In genomic region chr6:14290448-14291388, GRCh38 we compare ENCODE assay signal across 21 cellular contexts.
A peak's percentile ranks its signal among the peaks of the same experiment; 100 is the strongest.
DNase-seq lines count a peak whose midpoint lies in the region; ATAC-seq and TF ChIP-seq lines count a peak whose summit lies in the region.
"Had no signal": no experiment of that assay in that cellular context is flagged by ENCODE, and none has a peak within 500 bp of the region (broad histone marks: within the 10 kb centered on the region; RNA-seq: fewer than 3 reads in every experiment).

No MANE protein-coding gene starts in this region.

- no peaks in the 10 kb centered on the region for H3K9me3 Mint-ChIP-seq in activated naive CD4-positive, alpha-beta T cell treated with anti-CD3 and anti-CD28 coated beads, Interleukin-2, amount 50 U/mL, for 24 hours
- peaks cover 3% of the 10 kb centered on the region for H3K9me3 Mint-ChIP-seq in activated naive CD4-positive, alpha-beta T cell treated with anti-CD3 and anti-CD28 coated beads for 36 hours
- H3K9me3 Mint-ChIP-seq in activated T-helper 2 cell treated with anti-CD3 and anti-CD28 coated beads, Interferon-gamma antibody, Interleukin-2, Interleukin-4, amounts not matched to agents 10 μg/mL and 5 μg/mL and 100 μg/mL, durations not matched to agents 14 hours and 24 hours and 36 hours, result peaks cover 5% of the 10 kb centered on the region
- H3K9me3 Mint-ChIP-seq: CD4-positive, alpha-beta memory T cell; effector memory CD8-positive, alpha-beta T cell; HFFc6 had no signal

- no peaks in the 10 kb centered on the region for H3K27me3 Mint-ChIP-seq in activated naive CD4-positive, alpha-beta T cell treated with anti-CD3 and anti-CD28 coated beads, Interleukin-2, amount 50 U/mL, for 24 hours
- no peaks in the 10 kb centered on the region for H3K27me3 Mint-ChIP-seq in activated naive CD4-positive, alpha-beta T cell treated with anti-CD3 and anti-CD28 coated beads for 36 hours (ENCODE audit: low read depth)
- no peaks in the 10 kb centered on the region for H3K27me3 Mint-ChIP-seq in activated T-helper 2 cell treated with anti-CD3 and anti-CD28 coated beads, Interferon-gamma antibody, Interleukin-2, Interleukin-4, amounts not matched to agents 10 μg/mL and 5 μg/mL and 100 μg/mL, durations not matched to agents 14 hours and 24 hours and 36 hours (ENCODE audit: low read depth)
- H3K27me3 Mint-ChIP-seq: CD4-positive, alpha-beta memory T cell had no signal

- DNase-seq in activated naive CD4-positive, alpha-beta T cell treated with anti-CD3 and anti-CD28 coated beads for 36 hours, result no peak
- peak; percentile 28 for DNase-seq in NCI-H1048 (lab: John Stamatoyannopoulos, UW)
- DNase-seq in activated T-helper 2 cell treated with anti-CD3 and anti-CD28 coated beads, Interferon-gamma antibody, Interleukin-2, Interleukin-4, amounts not matched to agents 10 μg/mL and 5 μg/mL and 100 μg/mL, durations not matched to agents 14 hours and 24 hours and 36 hours (ENCODE audit: low spot score), result no peak
- DNase-seq in omental fat pad (ENCODE audit: low spot score), result no peak
- no peak for DNase-seq in HPDE6-E6E7 (ENCODE audit: extremely low spot score)
- no peak for DNase-seq in GM19238 (ENCODE audit: insufficient read length, low spot score)
- DNase-seq: adrenal gland; CD4-positive, alpha-beta memory T cell; colonic mucosa; effector memory CD8-positive, alpha-beta T cell; esophagus squamous epithelium; gastrocnemius medialis; GM23248; HFFc6; Kasumi-1; NCI-H1436; NCI-H2171; NCI-H524; psoas muscle; T1000 had no signal

- no peaks in the 10 kb centered on the region for H3K36me3 Mint-ChIP-seq in activated naive CD4-positive, alpha-beta T cell treated with anti-CD3 and anti-CD28 coated beads, Interleukin-2, amount 50 U/mL, for 24 hours
- H3K36me3 Mint-ChIP-seq in activated naive CD4-positive, alpha-beta T cell treated with anti-CD3 and anti-CD28 coated beads for 36 hours (ENCODE audit: low read depth), result no peaks in the 10 kb centered on the region
- H3K36me3 Mint-ChIP-seq in activated T-helper 2 cell treated with anti-CD3 and anti-CD28 coated beads, Interferon-gamma antibody, Interleukin-2, Interleukin-4, amounts not matched to agents 10 μg/mL and 5 μg/mL and 100 μg/mL, durations not matched to agents 14 hours and 24 hours and 36 hours (ENCODE audit: low read depth), result peaks cover 4% of the 10 kb centered on the region
- H3K36me3 Mint-ChIP-seq: CD4-positive, alpha-beta memory T cell had no signal

- ATAC-seq in omental fat pad (ENCODE audit: low FRiP score), result no peak
- ATAC-seq: effector memory CD8-positive, alpha-beta T cell; gastrocnemius medialis; psoas muscle had no signal

- CTCF ChIA-PET in activated naive CD4-positive, alpha-beta T cell treated with anti-CD3 and anti-CD28 coated beads for 36 hours (lab: Charles Lee), result interaction anchor here (0.6 to 1.3 kb wide), 3 partner anchors 27 to 1291 kb away, joined by 3 to 5 read pairs (median 4); no protein-coding TSS in a partner anchor

- H3K4me1 Mint-ChIP-seq in activated naive CD4-positive, alpha-beta T cell treated with anti-CD3 and anti-CD28 coated beads, Interleukin-2, amount 50 U/mL, for 24 hours, result peaks cover 16% of the 10 kb centered on the region
- H3K4me1 Mint-ChIP-seq in activated naive CD4-positive, alpha-beta T cell treated with anti-CD3 and anti-CD28 coated beads for 36 hours (ENCODE audit: low read depth), result peaks cover 12% of the 10 kb centered on the region
- peaks cover 28% of the 10 kb centered on the region for H3K4me1 Mint-ChIP-seq in activated T-helper 2 cell treated with anti-CD3 and anti-CD28 coated beads, Interferon-gamma antibody, Interleukin-2, Interleukin-4, amounts not matched to agents 10 μg/mL and 5 μg/mL and 100 μg/mL, durations not matched to agents 14 hours and 24 hours and 36 hours (ENCODE audit: low read depth)
- H3K4me1 Mint-ChIP-seq: CD4-positive, alpha-beta memory T cell had no signal

- peak overlapping the region; percentile 19 for H3K27ac Mint-ChIP-seq in activated naive CD4-positive, alpha-beta T cell treated with anti-CD3 and anti-CD28 coated beads, Interleukin-2, amount 50 U/mL, for 24 hours
- no peak overlapping the region for H3K27ac Mint-ChIP-seq in activated naive CD4-positive, alpha-beta T cell treated with anti-CD3 and anti-CD28 coated beads for 36 hours
- H3K27ac Mint-ChIP-seq in activated T-helper 2 cell treated with anti-CD3 and anti-CD28 coated beads, Interferon-gamma antibody, Interleukin-2, Interleukin-4, amounts not matched to agents 10 μg/mL and 5 μg/mL and 100 μg/mL, durations not matched to agents 14 hours and 24 hours and 36 hours, result peak overlapping the region; percentile 23
- H3K27ac Mint-ChIP-seq: effector memory CD8-positive, alpha-beta T cell; HFFc6 had no signal

- intact Hi-C loops in activated naive CD4-positive, alpha-beta T cell treated with anti-CD3 and anti-CD28 coated beads for 36 hours (cut with micrococcal nuclease), result no loop called here
- intact Hi-C loops in activated T-helper 2 cell treated with anti-CD3 and anti-CD28 coated beads, Interferon-gamma antibody, Interleukin-2, Interleukin-4, amounts not matched to agents 10 μg/mL and 5 μg/mL and 100 μg/mL, durations not matched to agents 14 hours and 24 hours and 36 hours (cut with micrococcal nuclease), result no loop called here

- no peak for TF ChIP-seq CTCF in omental fat pad (IDR thresholded peaks at IDR 0.05)

- H3K4me3 Mint-ChIP-seq in activated naive CD4-positive, alpha-beta T cell treated with anti-CD3 and anti-CD28 coated beads, Interleukin-2, amount 50 U/mL, for 24 hours, result no peak overlapping the region
- no peak overlapping the region for H3K4me3 Mint-ChIP-seq in activated naive CD4-positive, alpha-beta T cell treated with anti-CD3 and anti-CD28 coated beads for 36 hours
- no peak overlapping the region for H3K4me3 Mint-ChIP-seq in activated T-helper 2 cell treated with anti-CD3 and anti-CD28 coated beads, Interferon-gamma antibody, Interleukin-2, Interleukin-4, amounts not matched to agents 10 μg/mL and 5 μg/mL and 100 μg/mL, durations not matched to agents 14 hours and 24 hours and 36 hours (ENCODE audit: low read depth)
- H3K4me3 Mint-ChIP-seq: CD4-positive, alpha-beta memory T cell; effector memory CD8-positive, alpha-beta T cell; HFFc6 had no signal
